ENCODE assay signal across 1 cellular context in the genomic region with DNA sequence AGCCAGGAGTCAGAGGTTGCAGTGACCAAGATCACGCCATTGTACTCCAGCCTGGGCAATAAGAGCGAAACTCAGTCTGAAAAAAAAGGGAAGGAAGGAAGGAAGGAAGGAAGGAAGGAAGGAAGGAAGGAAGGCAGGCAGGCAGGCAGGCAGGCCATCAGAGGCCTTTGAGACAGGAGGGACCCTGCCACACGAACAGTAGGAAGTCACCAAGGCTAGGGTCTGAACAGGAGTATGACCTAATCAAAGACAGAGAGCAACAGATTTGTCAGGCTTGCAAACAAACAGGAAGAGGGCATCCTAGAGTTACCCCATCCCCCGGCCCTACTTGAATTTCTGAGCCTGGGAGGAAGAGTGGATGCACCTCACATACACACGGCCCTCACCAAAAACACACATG.
TF ChIP-seq lines count a peak whose summit lies in the region.

No MANE protein-coding gene starts in this region.

TF ChIP-seq in HepG2, 621 proteins besides CTCF, POLR2A, EP300 and RAD21:
- TF ChIP-seq ZBTB42 (CRISPR knock-in tag; IDR thresholded peaks at IDR 0.05): no peak
- TF ChIP-seq, protein P1, sequence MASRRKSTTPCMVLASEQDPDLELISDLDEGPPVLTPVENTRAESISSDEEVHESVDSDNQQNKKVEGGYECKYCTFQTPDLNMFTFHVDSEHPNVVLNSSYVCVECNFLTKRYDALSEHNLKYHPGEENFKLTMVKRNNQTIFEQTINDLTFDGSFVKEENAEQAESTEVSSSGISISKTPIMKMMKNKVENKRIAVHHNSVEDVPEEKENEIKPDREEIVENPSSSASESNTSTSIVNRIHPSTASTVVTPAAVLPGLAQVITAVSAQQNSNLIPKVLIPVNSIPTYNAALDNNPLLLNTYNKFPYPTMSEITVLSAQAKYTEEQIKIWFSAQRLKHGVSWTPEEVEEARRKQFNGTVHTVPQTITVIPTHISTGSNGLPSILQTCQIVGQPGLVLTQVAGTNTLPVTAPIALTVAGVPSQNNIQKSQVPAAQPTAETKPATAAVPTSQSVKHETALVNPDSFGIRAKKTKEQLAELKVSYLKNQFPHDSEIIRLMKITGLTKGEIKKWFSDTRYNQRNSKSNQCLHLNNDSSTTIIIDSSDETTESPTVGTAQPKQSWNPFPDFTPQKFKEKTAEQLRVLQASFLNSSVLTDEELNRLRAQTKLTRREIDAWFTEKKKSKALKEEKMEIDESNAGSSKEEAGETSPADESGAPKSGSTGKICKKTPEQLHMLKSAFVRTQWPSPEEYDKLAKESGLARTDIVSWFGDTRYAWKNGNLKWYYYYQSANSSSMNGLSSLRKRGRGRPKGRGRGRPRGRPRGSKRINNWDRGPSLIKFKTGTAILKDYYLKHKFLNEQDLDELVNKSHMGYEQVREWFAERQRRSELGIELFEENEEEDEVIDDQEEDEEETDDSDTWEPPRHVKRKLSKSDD (CRISPR knock-in tag; IDR thresholded peaks at IDR 0.05; ENCODE audit: low read depth): no peak
- TF ChIP-seq, protein P2, sequence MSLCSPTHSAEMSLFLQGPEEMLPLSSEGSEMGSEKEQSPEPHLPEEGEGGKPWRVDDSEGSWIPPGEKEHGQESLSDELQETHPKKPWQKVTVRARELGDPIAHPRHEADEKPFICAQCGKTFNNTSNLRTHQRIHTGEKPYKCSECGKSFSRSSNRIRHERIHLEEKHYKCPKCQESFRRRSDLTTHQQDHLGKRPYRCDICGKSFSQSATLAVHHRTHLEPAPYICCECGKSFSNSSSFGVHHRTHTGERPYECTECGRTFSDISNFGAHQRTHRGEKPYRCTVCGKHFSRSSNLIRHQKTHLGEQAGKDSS (CRISPR knock-in tag; IDR thresholded peaks at IDR 0.05; ENCODE audit: borderline replicate concordance, low read depth): 0 out of 2 replicates have a peak, but pooled peaks have one; percentile 27
- no peak for TF ChIP-seq GABPA (IDR thresholded peaks at IDR 0.05; ENCODE audit: low read depth, low read length)
- TF ChIP-seq GABPA (CRISPR knock-in tag; IDR thresholded peaks at IDR 0.05; ENCODE audit: low read depth): peak; percentile 55
- no peak for TF ChIP-seq TAF15 (IDR thresholded peaks at IDR 0.05; ENCODE audit: low read depth, low read length, poor library complexity, severe bottlenecking)
- TF ChIP-seq ZNF563 (CRISPR knock-in tag; IDR thresholded peaks at IDR 0.05): no peak
- no peak for TF ChIP-seq CHD2 (IDR thresholded peaks at IDR 0.05; ENCODE audit: low read depth, low read length)
- 0 out of 2 replicates have a peak, but pooled peaks have one; percentile 34 for TF ChIP-seq ZNF607 (CRISPR knock-in tag; IDR thresholded peaks at IDR 0.05; ENCODE audit: borderline replicate concordance)
- TF ChIP-seq, protein P3, sequence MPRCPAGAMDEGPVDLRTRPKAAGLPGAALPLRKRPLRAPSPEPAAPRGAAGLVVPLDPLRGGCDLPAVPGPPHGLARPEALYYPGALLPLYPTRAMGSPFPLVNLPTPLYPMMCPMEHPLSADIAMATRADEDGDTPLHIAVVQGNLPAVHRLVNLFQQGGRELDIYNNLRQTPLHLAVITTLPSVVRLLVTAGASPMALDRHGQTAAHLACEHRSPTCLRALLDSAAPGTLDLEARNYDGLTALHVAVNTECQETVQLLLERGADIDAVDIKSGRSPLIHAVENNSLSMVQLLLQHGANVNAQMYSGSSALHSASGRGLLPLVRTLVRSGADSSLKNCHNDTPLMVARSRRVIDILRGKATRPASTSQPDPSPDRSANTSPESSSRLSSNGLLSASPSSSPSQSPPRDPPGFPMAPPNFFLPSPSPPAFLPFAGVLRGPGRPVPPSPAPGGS (CRISPR knock-in tag; IDR thresholded peaks at IDR 0.05): no peak
- TF ChIP-seq, protein P4, sequence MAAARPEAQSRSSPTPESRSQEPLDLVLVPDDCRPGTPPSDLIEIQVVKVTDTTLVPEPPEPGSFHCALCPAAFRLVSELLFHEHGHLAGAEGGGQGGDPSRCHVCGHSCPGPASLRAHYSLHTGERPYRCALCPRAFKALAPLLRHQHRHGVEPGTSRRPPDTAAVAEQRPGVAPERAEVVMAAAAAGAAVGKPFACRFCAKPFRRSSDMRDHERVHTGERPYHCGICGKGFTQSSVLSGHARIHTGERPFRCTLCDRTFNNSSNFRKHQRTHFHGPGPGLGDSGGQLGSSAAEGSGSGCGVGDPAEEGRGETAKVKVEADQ (CRISPR knock-in tag; IDR thresholded peaks at IDR 0.05; ENCODE audit: borderline replicate concordance): no peak
- TF ChIP-seq, protein P5, sequence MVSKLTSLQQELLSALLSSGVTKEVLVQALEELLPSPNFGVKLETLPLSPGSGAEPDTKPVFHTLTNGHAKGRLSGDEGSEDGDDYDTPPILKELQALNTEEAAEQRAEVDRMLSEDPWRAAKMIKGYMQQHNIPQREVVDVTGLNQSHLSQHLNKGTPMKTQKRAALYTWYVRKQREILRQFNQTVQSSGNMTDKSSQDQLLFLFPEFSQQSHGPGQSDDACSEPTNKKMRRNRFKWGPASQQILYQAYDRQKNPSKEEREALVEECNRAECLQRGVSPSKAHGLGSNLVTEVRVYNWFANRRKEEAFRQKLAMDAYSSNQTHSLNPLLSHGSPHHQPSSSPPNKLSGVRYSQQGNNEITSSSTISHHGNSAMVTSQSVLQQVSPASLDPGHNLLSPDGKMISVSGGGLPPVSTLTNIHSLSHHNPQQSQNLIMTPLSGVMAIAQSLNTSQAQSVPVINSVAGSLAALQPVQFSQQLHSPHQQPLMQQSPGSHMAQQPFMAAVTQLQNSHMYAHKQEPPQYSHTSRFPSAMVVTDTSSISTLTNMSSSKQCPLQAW (CRISPR knock-in tag; IDR thresholded peaks at IDR 0.05): peak; percentile 56
- TF ChIP-seq SP2 (CRISPR knock-in tag; IDR thresholded peaks at IDR 0.05): 0 out of 2 replicates have a peak, but pooled peaks have one; percentile 39
- peak; percentile 45; the same call in 1 of the 2 replicates for TF ChIP-seq ZFX (CRISPR knock-in tag; IDR thresholded peaks at IDR 0.05; ENCODE audit: low read depth)
- TF ChIP-seq ZNF441 (CRISPR knock-in tag; IDR thresholded peaks at IDR 0.05; ENCODE audit: borderline replicate concordance): no peak
- TF ChIP-seq, protein P6, sequence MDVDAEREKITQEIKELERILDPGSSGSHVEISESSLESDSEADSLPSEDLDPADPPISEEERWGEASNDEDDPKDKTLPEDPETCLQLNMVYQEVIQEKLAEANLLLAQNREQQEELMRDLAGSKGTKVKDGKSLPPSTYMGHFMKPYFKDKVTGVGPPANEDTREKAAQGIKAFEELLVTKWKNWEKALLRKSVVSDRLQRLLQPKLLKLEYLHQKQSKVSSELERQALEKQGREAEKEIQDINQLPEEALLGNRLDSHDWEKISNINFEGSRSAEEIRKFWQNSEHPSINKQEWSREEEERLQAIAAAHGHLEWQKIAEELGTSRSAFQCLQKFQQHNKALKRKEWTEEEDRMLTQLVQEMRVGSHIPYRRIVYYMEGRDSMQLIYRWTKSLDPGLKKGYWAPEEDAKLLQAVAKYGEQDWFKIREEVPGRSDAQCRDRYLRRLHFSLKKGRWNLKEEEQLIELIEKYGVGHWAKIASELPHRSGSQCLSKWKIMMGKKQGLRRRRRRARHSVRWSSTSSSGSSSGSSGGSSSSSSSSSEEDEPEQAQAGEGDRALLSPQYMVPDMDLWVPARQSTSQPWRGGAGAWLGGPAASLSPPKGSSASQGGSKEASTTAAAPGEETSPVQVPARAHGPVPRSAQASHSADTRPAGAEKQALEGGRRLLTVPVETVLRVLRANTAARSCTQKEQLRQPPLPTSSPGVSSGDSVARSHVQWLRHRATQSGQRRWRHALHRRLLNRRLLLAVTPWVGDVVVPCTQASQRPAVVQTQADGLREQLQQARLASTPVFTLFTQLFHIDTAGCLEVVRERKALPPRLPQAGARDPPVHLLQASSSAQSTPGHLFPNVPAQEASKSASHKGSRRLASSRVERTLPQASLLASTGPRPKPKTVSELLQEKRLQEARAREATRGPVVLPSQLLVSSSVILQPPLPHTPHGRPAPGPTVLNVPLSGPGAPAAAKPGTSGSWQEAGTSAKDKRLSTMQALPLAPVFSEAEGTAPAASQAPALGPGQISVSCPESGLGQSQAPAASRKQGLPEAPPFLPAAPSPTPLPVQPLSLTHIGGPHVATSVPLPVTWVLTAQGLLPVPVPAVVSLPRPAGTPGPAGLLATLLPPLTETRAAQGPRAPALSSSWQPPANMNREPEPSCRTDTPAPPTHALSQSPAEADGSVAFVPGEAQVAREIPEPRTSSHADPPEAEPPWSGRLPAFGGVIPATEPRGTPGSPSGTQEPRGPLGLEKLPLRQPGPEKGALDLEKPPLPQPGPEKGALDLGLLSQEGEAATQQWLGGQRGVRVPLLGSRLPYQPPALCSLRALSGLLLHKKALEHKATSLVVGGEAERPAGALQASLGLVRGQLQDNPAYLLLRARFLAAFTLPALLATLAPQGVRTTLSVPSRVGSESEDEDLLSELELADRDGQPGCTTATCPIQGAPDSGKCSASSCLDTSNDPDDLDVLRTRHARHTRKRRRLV (CRISPR knock-in tag; IDR thresholded peaks at IDR 0.05): no peak
- peak; percentile 31; the same call in 1 of the 2 replicates for TF ChIP-seq RXRB (CRISPR knock-in tag; IDR thresholded peaks at IDR 0.05; ENCODE audit: borderline replicate concordance)
- no peak for TF ChIP-seq AGO2 (optimal IDR thresholded peaks at IDR 0.05; ENCODE audit: low read depth, low read length)
- TF ChIP-seq ZNF687 (CRISPR knock-in tag; IDR thresholded peaks at IDR 0.05): no peak; the same call in none of the 2 replicates
- TF ChIP-seq RCOR2 (CRISPR knock-in tag; IDR thresholded peaks at IDR 0.05): no peak
- TF ChIP-seq SETDB1 (CRISPR knock-in tag; IDR thresholded peaks at IDR 0.05; ENCODE audit: borderline replicate concordance): peak; percentile 25; the same call in 1 of the 2 replicates
- peak; percentile 53; the same call in 1 of the 2 replicates for TF ChIP-seq ELF3 (CRISPR knock-in tag; IDR thresholded peaks at IDR 0.05)
- no peak for TF ChIP-seq MTA3 (CRISPR knock-in tag; IDR thresholded peaks at IDR 0.05)
- TF ChIP-seq NFKBIZ (CRISPR knock-in tag; IDR thresholded peaks at IDR 0.05): no peak
- 0 out of 2 replicates have a peak, but pooled peaks have one; percentile 11 for TF ChIP-seq ATF7 (IDR thresholded peaks at IDR 0.05)
- no peak for TF ChIP-seq ATF7 (CRISPR knock-in tag; IDR thresholded peaks at IDR 0.05)
- TF ChIP-seq ZNF891 (CRISPR knock-in tag; IDR thresholded peaks at IDR 0.05): no peak
- TF ChIP-seq ZNF136 (CRISPR knock-in tag; IDR thresholded peaks at IDR 0.05; ENCODE audit: low read depth): no peak
- no peak for TF ChIP-seq ZNF557 (CRISPR knock-in tag; IDR thresholded peaks at IDR 0.05)
- peak; percentile 71; the same call in 1 of the 2 replicates for TF ChIP-seq ZNF780A (CRISPR knock-in tag; IDR thresholded peaks at IDR 0.05)
- 0 out of 2 replicates have a peak, but pooled peaks have one; percentile 16 for TF ChIP-seq MED1 (CRISPR knock-in tag; IDR thresholded peaks at IDR 0.05)
- TF ChIP-seq FOXP1 (IDR thresholded peaks at IDR 0.05): no peak
- TF ChIP-seq FOXP1 (CRISPR knock-in tag; IDR thresholded peaks at IDR 0.05): peak; percentile 25; the same call in 1 of the 2 replicates
- TF ChIP-seq ZFP37 (CRISPR knock-in tag; IDR thresholded peaks at IDR 0.05; ENCODE audit: borderline replicate concordance): no peak
- peak; percentile 13 for TF ChIP-seq IKZF4 (CRISPR knock-in tag; IDR thresholded peaks at IDR 0.05; ENCODE audit: borderline replicate concordance, low read depth, not compliant biosample characterization)
- no peak for TF ChIP-seq ZNF264 (CRISPR knock-in tag; IDR thresholded peaks at IDR 0.05)
- TF ChIP-seq KAT7 (CRISPR knock-in tag; IDR thresholded peaks at IDR 0.05; ENCODE audit: borderline replicate concordance): no peak
- TF ChIP-seq CBX1 (IDR thresholded peaks at IDR 0.05; ENCODE audit: low read depth): no peak
- TF ChIP-seq TEF (CRISPR knock-in tag; IDR thresholded peaks at IDR 0.05): no peak
- TF ChIP-seq GPN1 (CRISPR knock-in tag; IDR thresholded peaks at IDR 0.05; ENCODE audit: borderline replicate concordance): no peak
